ENCODE assay signal across 16 cellular contexts in genomic region chr22:17191163-17191562, GRCh38. TPM values are rescaled to one million over a fixed set of nuclear protein-coding genes. Genes with fewer than 3 reads are reported as not detected.
A peak's percentile ranks its signal among the peaks of the same experiment; 100 is the strongest.
DNase-seq lines count a peak whose midpoint lies in the region; ATAC-seq and TF ChIP-seq lines count a peak whose summit lies in the region.
"Had no signal": no experiment of that assay in that cellular context is flagged by ENCODE, and none has a peak within 500 bp of the region (broad histone marks: within the 10 kb centered on the region; RNA-seq: fewer than 3 reads in every experiment).

No MANE protein-coding gene starts in this region.

- no peak overlapping the region for H2BK5ac ChIP-seq in mesenchymal stem cell (ENCODE audit: low read depth, low read length, poor library complexity, severe bottlenecking)

- intact Hi-C loops in left colon (cut with DNase I, micrococcal nuclease), result no loop called here

- no peak overlapping the region for H2AK5ac ChIP-seq in mesenchymal stem cell (ENCODE audit: low read length, severe bottlenecking)

- H3K79me2 ChIP-seq in MM.1S (ENCODE audit: low read length), result no peaks in the 10 kb centered on the region

- H3K36me3 ChIP-seq in BJ (ENCODE audit: control insufficient read depth, insufficient read depth, low read length) (no peaks in the 10 kb centered on the region), HEK293 (ENCODE audit: control insufficient read depth in 2 of 2, insufficient read depth in 1 of 2, low read length in 2 of 2) (no peaks in the 10 kb centered on the region), mesenchymal stem cell (ENCODE audit: control insufficient read depth in 1 of 2, insufficient read depth in 2 of 2, low read depth in 1 of 2, low read length in 2 of 2) (peaks cover 0 to 10% of the 10 kb centered on the region in 2 experiments), MM.1S (replicated peaks; ENCODE audit: insufficient read depth, low read length) (no peaks in the 10 kb centered on the region)
- H3K36me3 ChIP-seq: cardiac muscle cell had no signal

- H4K91ac ChIP-seq in mesenchymal stem cell (ENCODE audit: low read length), result no peak overlapping the region

- H3K14ac ChIP-seq in mesenchymal stem cell (ENCODE audit: low read length in 2 of 2), result no peak overlapping the region

- H3K27ac ChIP-seq in HEK293 (ENCODE audit: extremely low read depth, low read depth, low read length), result no peak overlapping the region
- H3K27ac ChIP-seq in mesenchymal stem cell (ENCODE audit: low read length, poor library complexity, severe bottlenecking), result no peak overlapping the region
- no peak overlapping the region for H3K27ac ChIP-seq in MM.1S (ENCODE audit: low read length)
- H3K27ac ChIP-seq: cardiac muscle cell, heart right ventricle, SK-N-MC, testis, VCaP had no signal

- no peak overlapping the region for H2BK12ac ChIP-seq in mesenchymal stem cell (ENCODE audit: low read length in 2 of 2)

- no peak overlapping the region for H4K8ac ChIP-seq in mesenchymal stem cell (ENCODE audit: low read length)

- H3K4ac ChIP-seq in mesenchymal stem cell (ENCODE audit: low read depth in 1 of 2, low read length in 2 of 2), result no peak overlapping the region

- DNase-seq in BJ (ENCODE audit: low read depth) (peak; percentile 51), astrocyte of the hippocampus (ENCODE audit: low read depth, low spot score) (peak; percentile 75), mesenchymal stem cell (peak; percentile 57), left colon (no peak), MM.1S (no peak)
- DNase-seq: activated gamma-delta T cell, heart right ventricle, kidney glomerular epithelial cell, NCI-H1105, testis had no signal

- H3K9me3 ChIP-seq in HEK293 (ENCODE audit: control insufficient read depth, insufficient read depth, low read depth, low read length) (no peaks in the 10 kb centered on the region), mesenchymal stem cell (ENCODE audit: control insufficient read depth, low read length) (no peaks in the 10 kb centered on the region), MM.1S (replicated peaks; ENCODE audit: insufficient read depth, low read length) (no peaks in the 10 kb centered on the region)
- H3K9me3 ChIP-seq: heart right ventricle, testis had no signal

- 77% methylated on average over 7 of the region's 7 CpGs for WGBS in mesenchymal stem cell

- H3K9me2 ChIP-seq in MM.1S (replicated peaks; ENCODE audit: insufficient read depth, low read length), result no peaks in the 10 kb centered on the region

- H3K79me1 ChIP-seq in mesenchymal stem cell (replicated peaks; ENCODE audit: low read length, poor library complexity, severe bottlenecking), result no peaks in the 10 kb centered on the region

- H3K27me3 ChIP-seq in BJ (ENCODE audit: control insufficient read depth, insufficient read depth, low read length) (no peaks in the 10 kb centered on the region), mesenchymal stem cell (ENCODE audit: control insufficient read depth in 1 of 2, insufficient read depth in 1 of 2, low read length in 2 of 2) (no peaks in the 10 kb centered on the region), MM.1S (replicated peaks; ENCODE audit: insufficient read depth, low read length) (no peaks in the 10 kb centered on the region)
- H3K27me3 ChIP-seq: cardiac muscle cell, heart right ventricle, testis had no signal

- no peak overlapping the region for H3K23ac ChIP-seq in mesenchymal stem cell (ENCODE audit: low read length in 2 of 2)

- peaks cover 5% of the 10 kb centered on the region for H3K4me1 ChIP-seq in HEK293 (ENCODE audit: control insufficient read depth, insufficient read depth, low read length)
- H3K4me1 ChIP-seq in mesenchymal stem cell (ENCODE audit: control insufficient read depth, insufficient read depth, low read depth, low read length), result peaks cover 7% of the 10 kb centered on the region
- no peaks in the 10 kb centered on the region for H3K4me1 ChIP-seq in MM.1S (ENCODE audit: low read length)
- H3K4me1 ChIP-seq: testis had no signal

- no peak overlapping the region for H3K18ac ChIP-seq in mesenchymal stem cell (ENCODE audit: low read depth in 1 of 2, low read length in 2 of 2)

- no peak for ATAC-seq in left colon
- ATAC-seq in HG02571 (IDR thresholded peaks at IDR 0.05; ENCODE audit: unreplicated experiment), result no peak
- no peak for ATAC-seq in GM21723 (IDR thresholded peaks at IDR 0.05; ENCODE audit: unreplicated experiment)

- no peak overlapping the region for H2AFZ ChIP-seq in mesenchymal stem cell (ENCODE audit: low read depth, low read length)
- no peak overlapping the region for H2AFZ ChIP-seq in MM.1S (ENCODE audit: low read length)

- no peaks in the 10 kb centered on the region for H3F3A ChIP-seq in MM.1S (ENCODE audit: insufficient read depth, low read length)

- TF ChIP-seq CTCF in BJ (IDR thresholded peaks at IDR 0.05; ENCODE audit: insufficient read depth, low read depth, low read length) (no peak), HEK293 (tag by site-specific recombination; IDR thresholded peaks at IDR 0.05) (no peak), MM.1S (IDR thresholded peaks at IDR 0.05; ENCODE audit: low read length) (no peak)

- no peaks in the 10 kb centered on the region for H4K20me1 ChIP-seq in MM.1S (ENCODE audit: insufficient read depth, low read length)

- H2BK15ac ChIP-seq in mesenchymal stem cell (ENCODE audit: low read depth, poor library complexity, severe bottlenecking), result no peak overlapping the region

- no peak overlapping the region for H2BK120ac ChIP-seq in mesenchymal stem cell (ENCODE audit: low read depth, low read length)

- POLR2A ChIA-PET in BJ (lab: Charles Lee), result interaction anchor here (0.6 kb wide), 1 partner anchor 308 kb away, joined by 5 read pairs; no protein-coding TSS in a partner anchor
- POLR2A ChIA-PET in HEK293 (lab: Yijun Ruan, JAX), result no interaction called here

- 0 out of 2 replicates have a peak overlapping the region, but pooled peaks have one; percentile 5 for H3K4me3 ChIP-seq in BJ (ENCODE audit: low read depth, low read length)
- H3K4me3 ChIP-seq in HEK293 (ENCODE audit: low read depth, low read length), result no peak overlapping the region
- peak overlapping the region in 1 of 2 experiments; percentile 53 for H3K4me3 ChIP-seq in mesenchymal stem cell (ENCODE audit: insufficient read depth in 1 of 2, low read depth in 1 of 2, low read length in 2 of 2)
- H3K4me3 ChIP-seq in MM.1S (ENCODE audit: low read length), result no peak overlapping the region
- H3K4me3 ChIP-seq: cardiac muscle cell, heart right ventricle, SK-N-MC, testis had no signal

- H3K9ac ChIP-seq in mesenchymal stem cell (ENCODE audit: low read length) (peak overlapping the region; percentile 39), MM.1S (ENCODE audit: low read length) (no peak overlapping the region)

- H3K4me2 ChIP-seq in mesenchymal stem cell (ENCODE audit: low read length, poor library complexity, severe bottlenecking) (no peak overlapping the region), MM.1S (ENCODE audit: low read depth, low read length) (no peak overlapping the region)

- CTCF ChIA-PET in BJ (lab: Yijun Ruan, JAX), result interaction anchor here (6.1 kb wide), 1 partner anchor 19 kb away, joined by 48 read pairs; no protein-coding TSS in a partner anchor
- CTCF ChIA-PET in HEK293 (lab: Yijun Ruan, JAX), result interaction anchor here (0.9 to 9.2 kb wide), 2 partner anchors 19 to 108 kb away, joined by 4 to 51 read pairs; no protein-coding TSS in a partner anchor

TF ChIP-seq in HEK293, 187 proteins besides CTCF, POLR2A, EP300 and RAD21 (continues in another document):
- TF ChIP-seq HIC1 (tag by site-specific recombination; IDR thresholded peaks at IDR 0.05), result 0 out of 2 replicates have a peak, but pooled peaks have one; percentile 33
- TF ChIP-seq ZNF335 (tag by site-specific recombination; conservative IDR thresholded peaks at IDR 0.05), result peak; percentile 45
- peak; percentile 22; the same call in 1 of the 2 replicates for TF ChIP-seq ZBTB17 (tag by site-specific recombination; IDR thresholded peaks at IDR 0.05)
- no peak for TF ChIP-seq GLIS2 (tag by site-specific recombination; IDR thresholded peaks at IDR 0.05)
- TF ChIP-seq ZNF423 (tag by site-specific recombination; IDR thresholded peaks at IDR 0.05), result no peak
- TF ChIP-seq ZNF48 (tag by site-specific recombination; IDR thresholded peaks at IDR 0.05), result no peak
- TF ChIP-seq ZIC2 (tag by site-specific recombination; IDR thresholded peaks at IDR 0.05), result no peak

RNA-seq across cellular contexts. Expression of gene ADA2, which starts 28.1 kb away (rescaled TPM):
- 4.5 and 5.4 TPM in 2 replicates for polyA plus RNA-seq in BJ (2011; rRNA removed)
- polyA minus RNA-seq in BJ (2011; rRNA and poly(A)+ RNA removed), result 2.2 and 2.6 TPM in 2 replicates
- 11.1 TPM for polyA plus RNA-seq in mesenchymal stem cell (2013, experiment 1 of 2)
- 11.8 TPM for polyA plus RNA-seq in mesenchymal stem cell (2013, experiment 2 of 2)
- 10 to 100 TPM in 1 of 2 donors, 1 to 10 TPM in 1; 7.5 to 19.2 TPM for total RNA-seq in left colon

RNA-seq across cellular contexts. Expression of gene HDHD5, which starts 32.1 kb away (rescaled TPM):
- polyA plus RNA-seq in BJ (2011; rRNA removed), result 23.2 and 35.3 TPM in 2 replicates
- 17.3 and 23.0 TPM in 2 replicates for polyA minus RNA-seq in BJ (2011; rRNA and poly(A)+ RNA removed)
- 11.1 TPM for polyA plus RNA-seq in mesenchymal stem cell (2013, experiment 1 of 2)
- polyA plus RNA-seq in mesenchymal stem cell (2013, experiment 2 of 2), result 11.9 TPM
- total RNA-seq in left colon, result 10 to 100 TPM; 29.0 to 41.8 TPM

Comparison
In these comparisons a context has a peak if more than half of its experiments do, and no peak if none do; other contexts are left out.
1. DNase-seq: peak in BJ (single experiment), astrocyte of the hippocampus (single experiment) and mesenchymal stem cell (single experiment); none in left colon (0 of 2) and MM.1S (single experiment).